In the genomic region with DNA sequence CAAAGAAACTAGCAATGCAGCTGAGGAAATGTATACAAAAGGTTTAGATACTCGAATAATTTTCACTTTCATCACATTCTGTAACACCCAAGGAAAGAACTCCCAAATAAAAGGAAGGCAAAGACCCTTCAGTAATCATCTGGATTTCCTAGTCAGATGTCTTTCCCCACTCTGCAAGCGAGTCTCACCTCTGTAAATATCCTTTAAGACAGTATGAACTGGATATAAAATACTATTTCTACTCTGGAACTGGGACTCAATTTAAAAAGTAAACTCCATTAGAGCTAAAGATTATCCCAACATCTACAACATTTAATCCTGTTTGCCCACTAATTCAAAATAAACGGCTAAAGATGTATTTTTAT, we compare ENCODE assay signal across 8 cellular contexts. TPM values are rescaled to one million over a fixed set of nuclear protein-coding genes. Genes with fewer than 3 reads are reported as not detected.
DNase-seq lines count a peak whose midpoint lies in the region; ATAC-seq and TF ChIP-seq lines count a peak whose summit lies in the region.

No MANE protein-coding gene starts in this region.

- H3K36me3 Mint-ChIP-seq in IgD-negative memory B cell, result peaks cover 1% of the 10 kb centered on the region
- no peaks in the 10 kb centered on the region for H3K36me3 Mint-ChIP-seq in osteocyte (ENCODE audit: unreplicated experiment)

- H3K27me3 Mint-ChIP-seq in IgD-negative memory B cell (peaks cover 2% of the 10 kb centered on the region), osteocyte (ENCODE audit: unreplicated experiment) (no peaks in the 10 kb centered on the region)

- H3K4me1 Mint-ChIP-seq in IgD-negative memory B cell (peaks cover 38 to 51% (median 41%) of the 10 kb centered on the region in 3 donors), osteocyte (ENCODE audit: unreplicated experiment) (peaks cover 57% of the 10 kb centered on the region)

- no peaks in the 10 kb centered on the region for H3K27me3 ChIP-seq in dorsolateral prefrontal cortex

- H3K9me3 Mint-ChIP-seq in IgD-negative memory B cell, result no peaks in the 10 kb centered on the region
- H3K9me3 Mint-ChIP-seq in osteocyte (ENCODE audit: unreplicated experiment), result no peaks in the 10 kb centered on the region

- peak overlapping the region in 57 of 59 donors; percentile 12 to 65 (median 43) for H3K4me3 ChIP-seq in dorsolateral prefrontal cortex

- intact Hi-C loops in dorsolateral prefrontal cortex (cut with DNase I), result no loop called here

- DNase-seq in COLO829 (ENCODE audit: low spot score) (peak; percentile 27), dorsolateral prefrontal cortex (no peak), osteocyte (ENCODE audit: extremely low spot score, unreplicated experiment) (no peak), NCI-H446 treated with DMSO at 0.1 percent for 48 hours (lab: John Stamatoyannopoulos, UW) (no peak), dermis blood vessel endothelial cell (no peak), globus pallidus (ENCODE audit: low spot score) (no peak)

- H3K27ac ChIP-seq in dorsolateral prefrontal cortex, result peak overlapping the region in 53 of 59 donors; percentile 33 to 92 (median 74)

- H3K4me3 Mint-ChIP-seq in IgD-negative memory B cell (peak overlapping the region; percentile 83 to 94 (median 92)), osteocyte (ENCODE audit: unreplicated experiment) (peak overlapping the region; percentile 55)

- peak overlapping the region; percentile 68 to 95 (median 95) for H3K27ac Mint-ChIP-seq in IgD-negative memory B cell
- H3K27ac Mint-ChIP-seq in osteocyte (ENCODE audit: unreplicated experiment), result peak overlapping the region; percentile 92

- no peak for TF ChIP-seq CTCF in dorsolateral prefrontal cortex (IDR thresholded peaks at IDR 0.05 in 54 of 56, conservative IDR thresholded peaks at IDR 0.05 in 2 of 56; ENCODE audit: low read depth in 1 of 56, partially characterized antibody in 56 of 56)
- TF ChIP-seq CTCF in osteocyte (IDR thresholded peaks at IDR 0.05), result no peak

- no peak for ATAC-seq in GM18907 (IDR thresholded peaks at IDR 0.05; ENCODE audit: unreplicated experiment)

RNA-seq across cellular contexts. Expression of a gene that starts 27.0 kb away (rescaled TPM):
- 3.5 TPM for polyA plus RNA-seq in IgD-negative memory B cell
- total RNA-seq in dorsolateral prefrontal cortex (10 to 100 TPM; 19.9 to 80.8 (median 42.7) TPM), osteocyte (13.1 and 19.4 TPM in 2 replicates), dermis blood vessel endothelial cell (51.7 and 63.0 TPM in 2 replicates)

RNA-seq across cellular contexts. Expression of a gene that starts 47.6 kb away (rescaled TPM):
- 5.6 TPM for polyA plus RNA-seq in IgD-negative memory B cell
- total RNA-seq in dorsolateral prefrontal cortex (10 to 100 TPM in 79 of 120 experiments, 1 to 10 TPM in 41; 6.7 to 20.0 (median 11.0) TPM), osteocyte (6.6 and 11.4 TPM in 2 replicates), dermis blood vessel endothelial cell (5.8 and 7.3 TPM in 2 replicates)
